ENCODE assay signal across 11 cellular contexts in the genomic region with DNA sequence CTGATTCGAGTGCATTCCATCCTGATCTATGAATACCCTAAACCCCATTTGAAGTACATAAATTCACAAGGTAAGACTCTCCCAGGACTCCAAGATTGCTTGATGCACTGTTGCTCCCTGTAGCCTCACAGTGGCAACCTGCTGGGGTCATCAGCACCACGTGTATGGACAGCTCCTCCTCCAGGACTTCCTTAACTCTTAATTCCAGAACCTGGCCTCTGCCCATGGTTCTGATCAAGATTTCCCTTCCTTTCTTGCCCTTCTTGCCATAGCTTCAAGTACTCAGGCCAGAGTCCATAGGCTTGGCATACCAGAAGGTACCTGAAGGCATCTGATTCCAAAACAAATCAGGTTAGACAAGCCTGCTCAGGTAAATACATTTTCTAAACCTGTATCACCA. TPM values are rescaled to one million over a fixed set of nuclear protein-coding genes. Genes with fewer than 3 reads are reported as not detected.
DNase-seq lines count a peak whose midpoint lies in the region; ATAC-seq, FAIRE-seq and TF ChIP-seq lines count a peak whose summit lies in the region.
"Had no signal": no experiment of that assay in that cellular context is flagged by ENCODE, and none has a peak within 500 bp of the region (broad histone marks: within the 10 kb centered on the region; RNA-seq: fewer than 3 reads in every experiment).

No MANE protein-coding gene starts in this region.

- H3K9me3 Mint-ChIP-seq in astrocyte (ENCODE audit: unreplicated experiment): peaks cover 2% of the 10 kb centered on the region
- H3K9me3 Mint-ChIP-seq in activated T-cell treated with anti-CD3 and anti-CD28 coated beads, Interleukin-2, amount 50 U/mL, for 24 hours: no peaks in the 10 kb centered on the region

- ATAC-seq in HG02970 (IDR thresholded peaks at IDR 0.05; ENCODE audit: low FRiP score, unreplicated experiment): no peak
- no peak for ATAC-seq in GM21786 (IDR thresholded peaks at IDR 0.05; ENCODE audit: unreplicated experiment)

- H3K36me3 Mint-ChIP-seq in astrocyte (ENCODE audit: low read depth, unreplicated experiment): no peaks in the 10 kb centered on the region
- no peaks in the 10 kb centered on the region for H3K36me3 Mint-ChIP-seq in activated T-cell treated with anti-CD3 and anti-CD28 coated beads, Interleukin-2, amount 50 U/mL, for 24 hours (ENCODE audit: low read depth)

- TF ChIP-seq CTCF in AG09319 (IDR thresholded peaks at IDR 0.05; ENCODE audit: low read depth, low read length) (no peak), astrocyte (IDR thresholded peaks at IDR 0.05; ENCODE audit: insufficient read depth, low read depth, low read length) (no peak)

- H3K27ac ChIP-seq in astrocyte (ENCODE audit: low read depth, low read length): no peak overlapping the region

- H3K27ac Mint-ChIP-seq in astrocyte (ENCODE audit: unreplicated experiment): no peak overlapping the region
- no peak overlapping the region for H3K27ac Mint-ChIP-seq in activated T-cell treated with anti-CD3 and anti-CD28 coated beads, Interleukin-2, amount 50 U/mL, for 24 hours

- H3K4me3 Mint-ChIP-seq in astrocyte (ENCODE audit: unreplicated experiment): no peak overlapping the region
- H3K4me3 Mint-ChIP-seq in activated T-cell treated with anti-CD3 and anti-CD28 coated beads, Interleukin-2, amount 50 U/mL, for 24 hours: no peak overlapping the region

- no peaks in the 10 kb centered on the region for H3K9me3 ChIP-seq in astrocyte (ENCODE audit: insufficient read depth, low read depth, low read length)

- in situ Hi-C loops in G401 (cut with HindIII; ENCODE audit: low sequenced_read_pairs): no loop called here

- no peaks in the 10 kb centered on the region for H3K36me3 ChIP-seq in astrocyte (ENCODE audit: insufficient read depth, low read length)

- H3K9ac ChIP-seq in astrocyte (ENCODE audit: low read length): no peak overlapping the region

- peak; percentile 10 for DNase-seq in AG09319 (ENCODE audit: extremely low read depth, low read depth)
- DNase-seq in HuH-7 (ENCODE audit: low spot score): peak; percentile 35
- DNase-seq in astrocyte (ENCODE audit: low read depth): peak; percentile 52
- peak; percentile 59 for DNase-seq in kidney glomerular epithelial cell (lab: John Stamatoyannopoulos, UW)
- no peak for DNase-seq in activated T-cell treated with anti-CD3 and anti-CD28 coated beads, Interleukin-2, amount 50 U/mL, for 24 hours
- no peak for DNase-seq in G401 (ENCODE audit: low spot score)
- DNase-seq: activated CD4-positive, alpha-beta T cell treated with anti-CD3 and anti-CD28 coated beads for 1 hour; GF-D8; hypothalamus had no signal

- FAIRE-seq in astrocyte (lab: Jason Lieb, UNC): no peak

- no peaks in the 10 kb centered on the region for H3K4me1 Mint-ChIP-seq in astrocyte (ENCODE audit: low read depth, unreplicated experiment)
- no peaks in the 10 kb centered on the region for H3K4me1 Mint-ChIP-seq in activated T-cell treated with anti-CD3 and anti-CD28 coated beads, Interleukin-2, amount 50 U/mL, for 24 hours (ENCODE audit: low read depth)

- H3K79me2 ChIP-seq in astrocyte (ENCODE audit: insufficient read depth, low read length): no peaks in the 10 kb centered on the region

- no peaks in the 10 kb centered on the region for H4K20me1 ChIP-seq in astrocyte (ENCODE audit: insufficient read depth, low read length)

- H2AFZ ChIP-seq in astrocyte (ENCODE audit: low read depth, low read length): no peak overlapping the region

- H3K4me1 ChIP-seq in astrocyte (ENCODE audit: insufficient read depth, low read length): no peaks in the 10 kb centered on the region

- no peak overlapping the region for H3K4me3 ChIP-seq in astrocyte (ENCODE audit: insufficient read depth, low read depth, low read length)

- H3K27me3 ChIP-seq in astrocyte (ENCODE audit: insufficient read depth, low read length): peaks cover 4% of the 10 kb centered on the region

- H3K4me2 ChIP-seq in astrocyte (ENCODE audit: low read length): no peak overlapping the region

- H3K27me3 Mint-ChIP-seq in astrocyte (ENCODE audit: low read depth, unreplicated experiment): peaks cover 29% of the 10 kb centered on the region
- H3K27me3 Mint-ChIP-seq in activated T-cell treated with anti-CD3 and anti-CD28 coated beads, Interleukin-2, amount 50 U/mL, for 24 hours: peaks cover 9% of the 10 kb centered on the region

RNA-seq across cellular contexts. Expression of gene NLK, which starts 34.0 kb away (rescaled TPM):
- 27.9 and 30.6 TPM in 2 replicates for total RNA-seq in astrocyte
- 17.2 and 21.8 TPM in 2 replicates for total RNA-seq in G401 (2014; rRNA removed; shearing (Covaris generic))

Comparison
In these comparisons a context has a peak if more than half of its experiments do, and no peak if none do; other contexts are left out.
1. DNase-seq: peak in AG09319 (single experiment), HuH-7 (single experiment), astrocyte (single experiment) and kidney glomerular epithelial cell (single experiment); none in activated T-cell treated with anti-CD3 and anti-CD28 coated beads, Interleukin-2, amount 50 U/mL, for 24 hours (single experiment) and G401 (single experiment).